ENCODE assay signal across 9 cellular contexts in genomic region chr3:149009732-149010131, GRCh38. TPM values are rescaled to one million over a fixed set of nuclear protein-coding genes. Genes with fewer than 3 reads are reported as not detected.
DNase-seq lines count a peak whose midpoint lies in the region; ATAC-seq, FAIRE-seq and TF ChIP-seq lines count a peak whose summit lies in the region.
"Had no signal": no experiment of that assay in that cellular context is flagged by ENCODE, and none has a peak within 500 bp of the region (broad histone marks: within the 10 kb centered on the region; RNA-seq: fewer than 3 reads in every experiment).

No MANE protein-coding gene starts in this region.

- no peak for TF ChIP-seq POLR2A in H54 (IDR thresholded peaks at IDR 0.05; ENCODE audit: low read depth, low read length)

- POLR2A ChIA-PET in CD8-positive, alpha-beta T cell (lab: Charles Lee) = interaction anchor here (0.6 to 1.6 kb wide), 6 partner anchors 8 to 121 kb away, joined by 3 to 5 read pairs (median 4); partner anchors contain the start of gene GYG1

- peaks cover 10% of the 10 kb centered on the region for H3K4me1 ChIP-seq in CD8-positive, alpha-beta T cell (ENCODE audit: insufficient read depth, low read length)
- H3K4me1 ChIP-seq in effector memory CD4-positive, alpha-beta T cell (ENCODE audit: control insufficient read depth, insufficient read depth, low read length, poor library complexity, severe bottlenecking) = peaks cover 4% of the 10 kb centered on the region

- FAIRE-seq in H54 (lab: Jason Lieb, UNC) = no peak

- peaks cover 35% of the 10 kb centered on the region for H3K4me1 Mint-ChIP-seq in CD8-positive, alpha-beta T cell (ENCODE audit: low read depth)

- H3K9me3 ChIP-seq in CD8-positive, alpha-beta T cell (ENCODE audit: low read length) = no peaks in the 10 kb centered on the region
- no peaks in the 10 kb centered on the region for H3K9me3 ChIP-seq in effector memory CD4-positive, alpha-beta T cell (ENCODE audit: control insufficient read depth, low read length)

- H3K27me3 Mint-ChIP-seq in CD8-positive, alpha-beta T cell (ENCODE audit: low read depth) = no peaks in the 10 kb centered on the region

- no peaks in the 10 kb centered on the region for H3K27me3 ChIP-seq in CD8-positive, alpha-beta T cell (ENCODE audit: insufficient read depth, low read length)
- no peaks in the 10 kb centered on the region for H3K27me3 ChIP-seq in effector memory CD4-positive, alpha-beta T cell (replicated peaks; ENCODE audit: control insufficient read depth, insufficient read depth, low read length, poor library complexity, severe bottlenecking)

- intact Hi-C loops in CD8-positive, alpha-beta T cell (cut with DNase I, micrococcal nuclease) = no loop called here

- H3K9me3 Mint-ChIP-seq in CD8-positive, alpha-beta T cell = no peaks in the 10 kb centered on the region

- ATAC-seq in CD8-positive, alpha-beta T cell = peak; percentile 87
- ATAC-seq in GM19452 (IDR thresholded peaks at IDR 0.05; ENCODE audit: unreplicated experiment) (peak; percentile 96), HG03558 (IDR thresholded peaks at IDR 0.05; ENCODE audit: extremely low read depth, unreplicated experiment) (peak; percentile 86)

- DNase-seq in CD8-positive, alpha-beta T cell = peak in 6 of 7 experiments; percentile 3 to 68 (median 30)
- peak; percentile 28 to 61 (median 42) for DNase-seq in effector memory CD4-positive, alpha-beta T cell
- DNase-seq in COLO668 (lab: John Stamatoyannopoulos, UW; ENCODE audit: unreplicated experiment) (no peak), H54 (ENCODE audit: insufficient read length, low spot score) (no peak), ecto neural progenitor cell (ENCODE audit: low spot score) (no peak)
- no peak for DNase-seq in activated CD4-positive, alpha-beta T cell treated with anti-CD3 and anti-CD28 coated beads for 1 hour
- DNase-seq: NCI-H187 had no signal

- H3K36me3 ChIP-seq in CD8-positive, alpha-beta T cell (ENCODE audit: insufficient read depth, low read length) = peaks cover 19% of the 10 kb centered on the region
- peaks cover 8% of the 10 kb centered on the region for H3K36me3 ChIP-seq in effector memory CD4-positive, alpha-beta T cell (ENCODE audit: control insufficient read depth, insufficient read depth, low read length)

- CTCF ChIA-PET in CD8-positive, alpha-beta T cell (lab: Charles Lee) = no interaction called here

- peak overlapping the region; percentile 86 for H3K27ac Mint-ChIP-seq in CD8-positive, alpha-beta T cell

- H3K4me3 ChIP-seq in CD8-positive, alpha-beta T cell (ENCODE audit: low read depth, low read length) = no peak overlapping the region
- no peak overlapping the region for H3K4me3 ChIP-seq in effector memory CD4-positive, alpha-beta T cell (ENCODE audit: insufficient read depth, low read depth, low read length, poor library complexity, severe bottlenecking)

- TF ChIP-seq CTCF in CD8-positive, alpha-beta T cell (IDR thresholded peaks at IDR 0.05) = no peak

- H3K4me3 Mint-ChIP-seq in CD8-positive, alpha-beta T cell = no peak overlapping the region

- no peak overlapping the region for H3K27ac ChIP-seq in CD8-positive, alpha-beta T cell (ENCODE audit: low read depth, low read length)
- H3K27ac ChIP-seq in effector memory CD4-positive, alpha-beta T cell (ENCODE audit: insufficient read depth, low read length, poor library complexity, severe bottlenecking) = no peak overlapping the region

- peaks cover 68% of the 10 kb centered on the region for H3K36me3 Mint-ChIP-seq in CD8-positive, alpha-beta T cell

RNA-seq across cellular contexts. Expression of gene GYG1, which starts 18.4 kb away (rescaled TPM):
- 10 to 100 TPM; 29.4 to 35.2 TPM for total RNA-seq in CD8-positive, alpha-beta T cell

Comparison
In these comparisons a context has a peak if more than half of its experiments do, and no peak if none do; other contexts are left out.
1. DNase-seq: peak in CD8-positive, alpha-beta T cell (6 of 7) and effector memory CD4-positive, alpha-beta T cell (3 of 3); none in COLO668 (single experiment), H54 (single experiment), ecto neural progenitor cell (single experiment) and activated CD4-positive, alpha-beta T cell treated with anti-CD3 and anti-CD28 coated beads for 1 hour (single experiment).
2. Peak in every context shown above with its lines, with median percentiles within 50 percentile points of each other: ATAC-seq.